In the genomic region with DNA sequence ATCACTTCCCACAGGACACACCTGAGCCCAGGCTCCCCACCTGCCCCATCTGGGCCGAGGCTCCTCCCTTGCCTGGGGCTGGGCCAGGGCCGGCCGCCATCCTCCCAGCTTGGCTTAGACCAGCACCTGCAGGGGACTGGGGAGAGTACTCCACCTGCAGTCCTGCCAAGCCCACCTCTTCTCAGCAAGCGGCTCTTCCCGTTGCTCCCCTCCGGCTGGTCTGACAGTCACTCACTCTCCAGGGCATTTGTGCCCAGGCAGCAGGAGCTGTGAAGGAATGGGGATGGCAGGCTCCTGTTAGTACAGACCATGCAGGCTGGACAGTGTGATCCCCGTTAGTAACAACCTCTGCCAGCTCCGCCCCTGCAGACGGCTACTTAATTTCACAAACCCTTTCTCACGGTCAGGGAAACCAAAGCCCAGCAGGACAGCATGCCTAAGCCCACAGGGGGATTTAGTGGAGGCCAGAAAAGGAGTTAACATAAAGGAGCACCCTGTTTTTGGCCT, we compare ENCODE assay signal across 1 cellular context.
TF ChIP-seq lines count a peak whose summit lies in the region.

A gene with protein sequence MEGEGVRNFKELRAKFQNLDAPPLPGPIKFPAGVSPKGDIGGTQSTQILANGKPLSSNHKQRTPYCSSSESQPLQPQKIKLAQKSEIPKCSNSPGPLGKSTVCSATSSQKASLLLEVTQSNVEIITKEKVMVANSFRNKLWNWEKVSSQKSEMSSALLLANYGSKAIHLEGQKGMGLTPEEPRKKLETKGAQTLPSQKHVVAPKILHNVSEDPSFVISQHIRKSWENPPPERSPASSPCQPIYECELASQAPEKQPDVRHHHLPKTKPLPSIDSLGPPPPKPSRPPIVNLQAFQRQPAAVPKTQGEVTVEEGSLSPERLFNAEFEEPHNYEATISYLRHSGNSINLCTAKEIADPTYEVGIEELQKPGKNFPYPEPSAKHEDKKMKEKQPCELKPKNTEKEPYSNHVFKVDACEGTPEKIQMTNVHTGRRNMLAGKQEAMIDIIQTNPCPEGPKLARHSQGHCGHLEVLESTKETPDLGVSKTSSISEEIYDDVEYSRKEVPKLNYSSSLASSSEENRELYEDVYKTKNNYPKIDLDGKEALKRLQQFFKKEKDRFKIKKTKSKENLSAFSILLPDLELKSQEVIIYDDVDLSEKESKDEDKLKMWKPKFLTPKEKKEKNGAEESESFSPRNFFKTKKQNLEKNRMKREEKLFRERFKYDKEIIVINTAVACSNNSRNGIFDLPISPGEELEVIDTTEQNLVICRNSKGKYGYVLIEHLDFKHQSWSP (minus strand): TSS at position 12 of the 507 bp plus-strand sequence. CDS start 114 bp downstream, outside the sequence.

TF ChIP-seq in GM23338, 12 proteins besides CTCF, POLR2A, EP300 and RAD21 (continued from another document):
- TF ChIP-seq, protein P1, sequence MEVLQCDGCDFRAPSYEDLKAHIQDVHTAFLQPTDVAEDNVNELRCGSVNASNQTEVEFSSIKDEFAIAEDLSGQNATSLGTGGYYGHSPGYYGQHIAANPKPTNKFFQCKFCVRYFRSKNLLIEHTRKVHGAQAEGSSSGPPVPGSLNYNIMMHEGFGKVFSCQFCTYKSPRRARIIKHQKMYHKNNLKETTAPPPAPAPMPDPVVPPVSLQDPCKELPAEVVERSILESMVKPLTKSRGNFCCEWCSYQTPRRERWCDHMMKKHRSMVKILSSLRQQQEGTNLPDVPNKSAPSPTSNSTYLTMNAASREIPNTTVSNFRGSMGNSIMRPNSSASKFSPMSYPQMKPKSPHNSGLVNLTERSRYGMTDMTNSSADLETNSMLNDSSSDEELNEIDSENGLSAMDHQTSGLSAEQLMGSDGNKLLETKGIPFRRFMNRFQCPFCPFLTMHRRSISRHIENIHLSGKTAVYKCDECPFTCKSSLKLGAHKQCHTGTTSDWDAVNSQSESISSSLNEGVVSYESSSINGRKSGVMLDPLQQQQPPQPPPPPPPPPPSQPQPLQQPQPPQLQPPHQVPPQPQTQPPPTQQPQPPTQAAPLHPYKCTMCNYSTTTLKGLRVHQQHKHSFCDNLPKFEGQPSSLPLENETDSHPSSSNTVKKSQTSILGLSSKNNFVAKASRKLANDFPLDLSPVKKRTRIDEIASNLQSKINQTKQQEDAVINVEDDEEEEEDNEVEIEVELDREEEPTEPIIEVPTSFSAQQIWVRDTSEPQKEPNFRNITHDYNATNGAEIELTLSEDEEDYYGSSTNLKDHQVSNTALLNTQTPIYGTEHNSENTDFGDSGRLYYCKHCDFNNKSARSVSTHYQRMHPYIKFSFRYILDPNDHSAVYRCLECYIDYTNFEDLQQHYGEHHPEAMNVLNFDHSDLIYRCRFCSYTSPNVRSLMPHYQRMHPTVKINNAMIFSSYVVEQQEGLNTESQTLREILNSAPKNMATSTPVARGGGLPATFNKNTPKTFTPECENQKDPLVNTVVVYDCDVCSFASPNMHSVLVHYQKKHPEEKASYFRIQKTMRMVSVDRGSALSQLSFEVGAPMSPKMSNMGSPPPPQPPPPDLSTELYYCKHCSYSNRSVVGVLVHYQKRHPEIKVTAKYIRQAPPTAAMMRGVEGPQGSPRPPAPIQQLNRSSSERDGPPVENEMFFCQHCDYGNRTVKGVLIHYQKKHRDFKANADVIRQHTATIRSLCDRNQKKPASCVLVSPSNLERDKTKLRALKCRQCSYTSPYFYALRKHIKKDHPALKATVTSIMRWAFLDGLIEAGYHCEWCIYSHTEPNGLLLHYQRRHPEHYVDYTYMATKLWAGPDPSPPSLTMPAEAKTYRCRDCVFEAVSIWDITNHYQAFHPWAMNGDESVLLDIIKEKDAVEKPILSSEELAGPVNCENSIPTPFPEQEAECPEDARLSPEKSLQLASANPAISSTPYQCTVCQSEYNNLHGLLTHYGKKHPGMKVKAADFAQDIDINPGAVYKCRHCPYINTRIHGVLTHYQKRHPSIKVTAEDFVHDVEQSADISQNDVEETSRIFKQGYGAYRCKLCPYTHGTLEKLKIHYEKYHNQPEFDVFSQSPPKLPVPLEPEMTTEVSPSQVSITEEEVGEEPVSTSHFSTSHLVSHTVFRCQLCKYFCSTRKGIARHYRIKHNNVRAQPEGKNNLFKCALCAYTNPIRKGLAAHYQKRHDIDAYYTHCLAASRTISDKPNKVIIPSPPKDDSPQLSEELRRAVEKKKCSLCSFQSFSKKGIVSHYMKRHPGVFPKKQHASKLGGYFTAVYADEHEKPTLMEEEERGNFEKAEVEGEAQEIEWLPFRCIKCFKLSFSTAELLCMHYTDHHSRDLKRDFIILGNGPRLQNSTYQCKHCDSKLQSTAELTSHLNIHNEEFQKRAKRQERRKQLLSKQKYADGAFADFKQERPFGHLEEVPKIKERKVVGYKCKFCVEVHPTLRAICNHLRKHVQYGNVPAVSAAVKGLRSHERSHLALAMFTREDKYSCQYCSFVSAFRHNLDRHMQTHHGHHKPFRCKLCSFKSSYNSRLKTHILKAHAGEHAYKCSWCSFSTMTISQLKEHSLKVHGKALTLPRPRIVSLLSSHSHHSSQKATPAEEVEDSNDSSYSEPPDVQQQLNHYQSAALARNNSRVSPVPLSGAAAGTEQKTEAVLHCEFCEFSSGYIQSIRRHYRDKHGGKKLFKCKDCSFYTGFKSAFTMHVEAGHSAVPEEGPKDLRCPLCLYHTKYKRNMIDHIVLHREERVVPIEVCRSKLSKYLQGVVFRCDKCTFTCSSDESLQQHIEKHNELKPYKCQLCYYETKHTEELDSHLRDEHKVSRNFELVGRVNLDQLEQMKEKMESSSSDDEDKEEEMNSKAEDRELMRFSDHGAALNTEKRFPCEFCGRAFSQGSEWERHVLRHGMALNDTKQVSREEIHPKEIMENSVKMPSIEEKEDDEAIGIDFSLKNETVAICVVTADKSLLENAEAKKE (CRISPR knock-in tag; IDR thresholded peaks at IDR 0.05), result no peak
- TF ChIP-seq EZH2 (IDR thresholded peaks at IDR 0.05; ENCODE audit: low read depth, unreplicated experiment), result no peak
- no peak for TF ChIP-seq NANOG (IDR thresholded peaks at IDR 0.05; ENCODE audit: borderline replicate concordance)
- TF ChIP-seq ZNF114 (CRISPR knock-in tag; IDR thresholded peaks at IDR 0.05), result no peak
- no peak for TF ChIP-seq CREB1 (CRISPR knock-in tag; IDR thresholded peaks at IDR 0.05; ENCODE audit: low read depth)
- TF ChIP-seq JUNB (IDR thresholded peaks at IDR 0.05; ENCODE audit: unreplicated experiment), result no peak
- TF ChIP-seq, protein P2, sequence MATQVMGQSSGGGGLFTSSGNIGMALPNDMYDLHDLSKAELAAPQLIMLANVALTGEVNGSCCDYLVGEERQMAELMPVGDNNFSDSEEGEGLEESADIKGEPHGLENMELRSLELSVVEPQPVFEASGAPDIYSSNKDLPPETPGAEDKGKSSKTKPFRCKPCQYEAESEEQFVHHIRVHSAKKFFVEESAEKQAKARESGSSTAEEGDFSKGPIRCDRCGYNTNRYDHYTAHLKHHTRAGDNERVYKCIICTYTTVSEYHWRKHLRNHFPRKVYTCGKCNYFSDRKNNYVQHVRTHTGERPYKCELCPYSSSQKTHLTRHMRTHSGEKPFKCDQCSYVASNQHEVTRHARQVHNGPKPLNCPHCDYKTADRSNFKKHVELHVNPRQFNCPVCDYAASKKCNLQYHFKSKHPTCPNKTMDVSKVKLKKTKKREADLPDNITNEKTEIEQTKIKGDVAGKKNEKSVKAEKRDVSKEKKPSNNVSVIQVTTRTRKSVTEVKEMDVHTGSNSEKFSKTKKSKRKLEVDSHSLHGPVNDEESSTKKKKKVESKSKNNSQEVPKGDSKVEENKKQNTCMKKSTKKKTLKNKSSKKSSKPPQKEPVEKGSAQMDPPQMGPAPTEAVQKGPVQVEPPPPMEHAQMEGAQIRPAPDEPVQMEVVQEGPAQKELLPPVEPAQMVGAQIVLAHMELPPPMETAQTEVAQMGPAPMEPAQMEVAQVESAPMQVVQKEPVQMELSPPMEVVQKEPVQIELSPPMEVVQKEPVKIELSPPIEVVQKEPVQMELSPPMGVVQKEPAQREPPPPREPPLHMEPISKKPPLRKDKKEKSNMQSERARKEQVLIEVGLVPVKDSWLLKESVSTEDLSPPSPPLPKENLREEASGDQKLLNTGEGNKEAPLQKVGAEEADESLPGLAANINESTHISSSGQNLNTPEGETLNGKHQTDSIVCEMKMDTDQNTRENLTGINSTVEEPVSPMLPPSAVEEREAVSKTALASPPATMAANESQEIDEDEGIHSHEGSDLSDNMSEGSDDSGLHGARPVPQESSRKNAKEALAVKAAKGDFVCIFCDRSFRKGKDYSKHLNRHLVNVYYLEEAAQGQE (IDR thresholded peaks at IDR 0.05; ENCODE audit: unreplicated experiment), result no peak
- no peak for TF ChIP-seq ZNF331 (CRISPR knock-in tag; IDR thresholded peaks at IDR 0.05; ENCODE audit: low read depth)
- TF ChIP-seq, protein P3, sequence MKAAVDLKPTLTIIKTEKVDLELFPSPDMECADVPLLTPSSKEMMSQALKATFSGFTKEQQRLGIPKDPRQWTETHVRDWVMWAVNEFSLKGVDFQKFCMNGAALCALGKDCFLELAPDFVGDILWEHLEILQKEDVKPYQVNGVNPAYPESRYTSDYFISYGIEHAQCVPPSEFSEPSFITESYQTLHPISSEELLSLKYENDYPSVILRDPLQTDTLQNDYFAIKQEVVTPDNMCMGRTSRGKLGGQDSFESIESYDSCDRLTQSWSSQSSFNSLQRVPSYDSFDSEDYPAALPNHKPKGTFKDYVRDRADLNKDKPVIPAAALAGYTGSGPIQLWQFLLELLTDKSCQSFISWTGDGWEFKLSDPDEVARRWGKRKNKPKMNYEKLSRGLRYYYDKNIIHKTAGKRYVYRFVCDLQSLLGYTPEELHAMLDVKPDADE (IDR thresholded peaks at IDR 0.05), result no peak
